1 cellular context compared by ENCODE assay signal in the genomic region with DNA sequence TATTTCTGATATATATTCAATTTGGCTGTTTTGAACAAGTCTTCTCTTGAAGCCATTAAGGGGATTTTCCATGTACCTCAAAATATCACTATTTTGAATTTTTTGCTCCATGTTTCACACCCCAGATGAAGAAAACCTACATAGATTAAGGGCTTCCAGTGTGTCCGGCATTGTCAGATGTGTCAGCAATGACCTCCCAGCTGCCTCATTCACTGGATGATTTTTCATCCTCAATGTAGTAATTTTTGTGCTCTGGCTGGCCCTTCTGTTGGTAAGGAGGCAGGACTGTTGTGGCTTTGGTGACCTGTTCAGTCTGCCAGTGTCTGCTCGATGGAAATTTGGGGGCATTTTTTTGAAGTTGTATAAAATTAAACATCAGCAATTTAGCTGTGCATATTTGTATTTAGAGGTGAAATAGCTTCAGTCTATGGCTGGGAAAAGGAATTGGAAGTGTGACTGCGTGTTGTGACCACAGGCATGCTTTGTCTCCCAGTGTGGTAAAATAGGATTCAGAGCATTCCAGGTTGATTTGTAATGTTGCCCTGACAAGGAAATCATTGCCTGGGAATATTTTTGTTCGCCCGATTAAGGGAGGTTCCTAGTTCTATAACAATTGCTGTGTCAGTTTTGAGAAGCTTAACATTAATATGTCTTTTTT.
TF ChIP-seq lines count a peak whose summit lies in the region.

No MANE protein-coding gene starts in this region.

TF ChIP-seq in HCT116, 20 proteins besides CTCF, POLR2A, EP300 and RAD21 (continued from another document):
- TF ChIP-seq TCF7L2 (IDR thresholded peaks at IDR 0.05; ENCODE audit: borderline replicate concordance, extremely low read depth, insufficient read depth, insufficient read length) (no peak), EZH2phosphoT487 (IDR thresholded peaks at IDR 0.05; ENCODE audit: borderline replicate concordance) (no peak), ZNF274 (IDR thresholded peaks at IDR 0.05; ENCODE audit: low read depth, low read length) (no peak), POLR2AphosphoS5 (IDR thresholded peaks at IDR 0.05; ENCODE audit: low read depth, low read length) (no peak), EZH2 (IDR thresholded peaks at IDR 0.05) (no peak), CEBPB (IDR thresholded peaks at IDR 0.05; ENCODE audit: low read depth) (no peak), SP1 (IDR thresholded peaks at IDR 0.05; ENCODE audit: low read depth) (0 out of 2 replicates have a peak, but pooled peaks have one; percentile 22), SRF (IDR thresholded peaks at IDR 0.05; ENCODE audit: low read depth) (no peak), ZBTB33 (IDR thresholded peaks at IDR 0.05; ENCODE audit: extremely low read depth, insufficient replicate concordance, low read length) (no peak), ZFX (IDR thresholded peaks at IDR 0.05) (no peak), JUND (IDR thresholded peaks at IDR 0.05) (0 out of 2 replicates have a peak, but pooled peaks have one; percentile 25), FOSL1 (IDR thresholded peaks at IDR 0.05; ENCODE audit: low read depth) (peak; percentile 29; the same call in 1 of the 2 replicates), SIN3A (IDR thresholded peaks at IDR 0.05; ENCODE audit: low read depth) (no peak), MAX (IDR thresholded peaks at IDR 0.05) (no peak)
